In the genomic region with DNA sequence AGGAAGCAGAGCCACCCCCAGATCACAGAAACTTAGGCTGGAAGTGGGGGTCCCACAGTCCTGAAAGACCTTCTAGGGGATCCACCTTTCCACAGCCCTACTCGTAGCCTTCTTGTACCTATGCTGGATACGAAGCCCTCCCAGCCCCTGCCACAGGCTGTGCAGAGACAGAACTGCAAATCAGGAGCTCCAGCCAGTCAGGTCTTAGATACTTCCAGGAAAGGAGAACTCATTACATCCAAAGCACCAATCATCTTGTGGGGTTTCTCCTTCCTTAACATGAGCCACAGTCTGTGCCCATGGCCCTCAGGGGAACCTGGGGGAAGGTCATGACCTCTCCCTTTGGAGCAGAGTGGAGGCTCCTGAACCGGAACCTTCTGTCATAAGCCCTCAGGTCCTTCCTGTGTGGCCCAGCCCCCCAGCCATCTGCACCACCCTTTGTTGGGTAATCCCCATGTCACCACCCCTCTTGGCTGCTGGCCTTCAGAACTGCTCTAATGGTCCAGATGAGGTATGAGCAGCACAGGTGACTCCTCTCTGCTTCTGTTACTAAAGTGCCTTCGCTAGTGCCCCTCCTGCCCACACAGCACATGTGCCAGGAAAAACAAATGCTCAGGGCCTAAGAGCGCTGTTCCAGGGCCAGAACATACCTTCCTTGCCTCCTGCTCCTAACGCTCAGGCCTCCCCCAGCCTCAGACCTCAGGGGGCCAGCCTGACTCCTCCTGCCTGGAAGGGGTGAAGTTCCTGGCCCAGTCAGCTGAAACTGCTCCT, we compare ENCODE assay signal across 8 cellular contexts. TPM values are rescaled to one million over a fixed set of nuclear protein-coding genes. Genes with fewer than 3 reads are reported as not detected.
DNase-seq lines count a peak whose midpoint lies in the region; ATAC-seq and TF ChIP-seq lines count a peak whose summit lies in the region.

No MANE protein-coding gene starts in this region.

- H2AK5ac ChIP-seq in trophoblast cell (ENCODE audit: low read length) = no peak overlapping the region

- H3K14ac ChIP-seq in trophoblast cell (ENCODE audit: low read length) = no peak overlapping the region

- peaks cover 62 to 74% of the 10 kb centered on the region in 2 donors for H3K27me3 Mint-ChIP-seq in CD4-positive, alpha-beta memory T cell

- no peak overlapping the region for H4K8ac ChIP-seq in trophoblast cell (ENCODE audit: low read depth, low read length)

- no peaks in the 10 kb centered on the region for H3K36me3 ChIP-seq in CD4-positive, alpha-beta memory T cell (ENCODE audit: insufficient read depth, low read length)
- H3K36me3 ChIP-seq in trophoblast cell (ENCODE audit: control insufficient read depth in 1 of 2, insufficient read depth in 2 of 2, low read length in 2 of 2) = no peaks in the 10 kb centered on the region

- H4K12ac ChIP-seq in trophoblast cell (ENCODE audit: low read depth, low read length) = no peak overlapping the region

- H3K23ac ChIP-seq in trophoblast cell (ENCODE audit: low read length) = no peak overlapping the region

- H3K4me3 Mint-ChIP-seq in CD4-positive, alpha-beta memory T cell = peak overlapping the region in 6 of 8 donors; percentile 37 to 80 (median 54)

- H2AFZ ChIP-seq in trophoblast cell (ENCODE audit: insufficient read depth, low read length, poor library complexity) = no peak overlapping the region

- no peak overlapping the region for H3K4me3 ChIP-seq in CD4-positive, alpha-beta memory T cell (ENCODE audit: low read length in 2 of 2)
- H3K4me3 ChIP-seq in trophoblast cell (ENCODE audit: low read depth, low read length) = no peak overlapping the region

- H4K91ac ChIP-seq in trophoblast cell (ENCODE audit: low read depth, low read length) = no peak overlapping the region

- H2BK120ac ChIP-seq in trophoblast cell (ENCODE audit: insufficient read depth, low read length, poor library complexity) = no peak overlapping the region

- intact Hi-C loops in CD4-positive, alpha-beta memory T cell (cut with micrococcal nuclease) = no loop called here

- peak in 1 of 5 donors; percentile 23 for DNase-seq in CD4-positive, alpha-beta memory T cell
- DNase-seq in M059J (ENCODE audit: low read depth) = peak; percentile 28
- no peak for DNase-seq in RWPE1 (ENCODE audit: low spot score)
- DNase-seq in kidney tubule cell (ENCODE audit: low spot score) = peak; percentile 73
- DNase-seq in trophoblast cell = no peak
- no peak for DNase-seq in RKO (ENCODE audit: low spot score)

- no peak overlapping the region for H3K4me2 ChIP-seq in trophoblast cell (ENCODE audit: low read length)

- ATAC-seq in HG03039 (IDR thresholded peaks at IDR 0.05; ENCODE audit: unreplicated experiment) = no peak
- ATAC-seq in HG03159 (IDR thresholded peaks at IDR 0.05; ENCODE audit: unreplicated experiment) = no peak

- H2BK12ac ChIP-seq in trophoblast cell (ENCODE audit: low read length) = no peak overlapping the region

- no peak overlapping the region for H3K9ac ChIP-seq in trophoblast cell (ENCODE audit: low read length)

- H3K4me1 Mint-ChIP-seq in CD4-positive, alpha-beta memory T cell = peaks cover 20 to 57% (median 33%) of the 10 kb centered on the region in 4 donors

- no peak overlapping the region for H3K27ac ChIP-seq in CD4-positive, alpha-beta memory T cell (ENCODE audit: low read depth, low read length)
- H3K27ac ChIP-seq in RWPE1 (peak overlapping the region; percentile 20; the same call in 1 of the 2 replicates), trophoblast cell (ENCODE audit: low read depth, low read length) (no peak overlapping the region)

- CTCF ChIA-PET in CD4-positive, alpha-beta memory T cell (lab: Charles Lee; ENCODE audit: partially characterized antibody) = interaction anchor here (1.8 kb wide), 1 partner anchor 33 kb away, joined by 7 read pairs; no protein-coding TSS in a partner anchor
- CTCF ChIA-PET in RWPE1 (lab: Yijun Ruan, JAX) = interaction anchor here (1.1 kb wide), 1 partner anchor 31 kb away, joined by 3 read pairs; no protein-coding TSS in a partner anchor

- no peak for TF ChIP-seq CTCF in RWPE1 (conservative IDR thresholded peaks at IDR 0.05; ENCODE audit: low read depth)

- peaks cover 55% of the 10 kb centered on the region for H3K27me3 ChIP-seq in CD4-positive, alpha-beta memory T cell (ENCODE audit: insufficient read depth, low read length)
- H3K27me3 ChIP-seq in trophoblast cell (ENCODE audit: insufficient read depth, low read length) = no peaks in the 10 kb centered on the region

- H3K18ac ChIP-seq in trophoblast cell (ENCODE audit: low read length) = no peak overlapping the region

- no peaks in the 10 kb centered on the region for H3K9me3 ChIP-seq in CD4-positive, alpha-beta memory T cell (ENCODE audit: control insufficient read depth in 1 of 2, low read length in 2 of 2)
- H3K9me3 ChIP-seq in trophoblast cell (ENCODE audit: insufficient read depth, low read depth, low read length) = no peaks in the 10 kb centered on the region

- H3K4me1 ChIP-seq in CD4-positive, alpha-beta memory T cell (ENCODE audit: insufficient read depth, low read length) = peaks cover 30% of the 10 kb centered on the region
- peaks cover 11 to 12% of the 10 kb centered on the region in 2 experiments for H3K4me1 ChIP-seq in trophoblast cell (ENCODE audit: control insufficient read depth in 1 of 2, insufficient read depth in 2 of 2, low read length in 2 of 2)

- no peaks in the 10 kb centered on the region for H3K79me2 ChIP-seq in trophoblast cell (ENCODE audit: control insufficient read depth, insufficient read depth, low read length, poor library complexity)

- no peaks in the 10 kb centered on the region for H3K36me3 Mint-ChIP-seq in CD4-positive, alpha-beta memory T cell

- H2BK5ac ChIP-seq in trophoblast cell (ENCODE audit: low read depth, low read length, poor library complexity) = no peak overlapping the region

- POLR2A ChIA-PET in CD4-positive, alpha-beta memory T cell (lab: Charles Lee; ENCODE audit: partially characterized antibody) = interaction anchor here (2.1 kb wide), 1 partner anchor 31 kb away, joined by 5 read pairs; no protein-coding TSS in a partner anchor
- POLR2A ChIA-PET in RWPE1 (lab: Yijun Ruan, JAX; ENCODE audit: low non-redundant PET) = no interaction called here

- WGBS in trophoblast cell (ENCODE audit: extremely low coverage, insufficient coverage, insufficient read length) = no CpG with 5 or more reads among the region's 6 CpGs

- H3K4ac ChIP-seq in trophoblast cell (ENCODE audit: low read depth, low read length) = no peak overlapping the region

- H3K27ac Mint-ChIP-seq in CD4-positive, alpha-beta memory T cell = peak overlapping the region in 1 of 7 donors; percentile 53

- H3K79me1 ChIP-seq in trophoblast cell (ENCODE audit: low read length) = no peaks in the 10 kb centered on the region

- no peaks in the 10 kb centered on the region for H3K9me3 Mint-ChIP-seq in CD4-positive, alpha-beta memory T cell

RNA-seq across cellular contexts. Expression of gene SRCIN1, which starts 14.6 kb away (rescaled TPM):
- total RNA-seq in CD4-positive, alpha-beta memory T cell = under 1 TPM; 0.28 to 0.79 TPM
- polyA plus RNA-seq in CD4-positive, alpha-beta memory T cell = not detected
- not detected in 2 replicates for total RNA-seq in M059J (2014; rRNA removed; shearing (Covaris generic))
- 0.29 and 0.31 TPM in 2 replicates for polyA plus RNA-seq in trophoblast cell (2013)

Comparison
In these comparisons a context has a peak if more than half of its experiments do, and no peak if none do; other contexts are left out.
1. DNase-seq: peak in M059J (single experiment) and kidney tubule cell (single experiment); none in RWPE1 (single experiment), trophoblast cell (0 of 2) and RKO (single experiment).